8 cellular contexts compared by ENCODE assay signal in the genomic region with DNA sequence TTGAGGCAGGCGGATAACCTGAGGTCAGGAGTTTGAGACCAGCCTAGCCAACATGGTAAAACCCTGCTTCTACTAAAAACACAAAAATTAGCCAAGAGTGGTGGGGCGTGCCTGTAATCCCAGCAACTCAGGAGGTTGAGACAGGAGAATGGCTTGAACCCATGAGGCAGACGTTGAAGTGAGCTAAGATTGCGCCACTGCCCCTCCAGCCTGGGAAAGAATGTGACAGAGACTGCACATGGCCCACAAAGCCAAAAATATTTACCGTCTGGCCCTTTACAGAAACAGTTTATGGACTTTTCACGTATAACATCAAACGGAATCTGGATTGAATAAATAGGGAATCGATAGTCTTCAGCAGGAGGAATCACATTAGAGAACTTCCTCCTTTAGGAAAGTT. TPM values are rescaled to one million over a fixed set of nuclear protein-coding genes. Genes with fewer than 3 reads are reported as not detected.
A peak's percentile ranks its signal among the peaks of the same experiment; 100 is the strongest.
DNase-seq lines count a peak whose midpoint lies in the region; ATAC-seq and TF ChIP-seq lines count a peak whose summit lies in the region.

No MANE protein-coding gene starts in this region.

- no peaks in the 10 kb centered on the region for H3K9me3 ChIP-seq in AG04450 (ENCODE audit: control insufficient read depth, insufficient read depth, low read length)
- H3K9me3 ChIP-seq in HEK293 (ENCODE audit: control insufficient read depth, insufficient read depth, low read depth, low read length) = no peaks in the 10 kb centered on the region

- peak overlapping the region; percentile 71 for H3K4me3 ChIP-seq in AG04450 (ENCODE audit: low read depth, low read length)
- peak overlapping the region; percentile 58; the same call in 1 of the 2 replicates for H3K4me3 ChIP-seq in HEK293 (ENCODE audit: low read depth, low read length)
- H3K4me3 ChIP-seq in kidney epithelial cell (ENCODE audit: low read depth, low read length) = peak overlapping the region; percentile 14

- no peak for TF ChIP-seq CTCF in AG04450 (IDR thresholded peaks at IDR 0.05; ENCODE audit: low read depth, low read length)
- no peak for TF ChIP-seq CTCF in HEK293 (tag by site-specific recombination; IDR thresholded peaks at IDR 0.05)
- TF ChIP-seq CTCF in kidney epithelial cell (IDR thresholded peaks at IDR 0.05; ENCODE audit: insufficient read depth, low read length, poor library complexity, severe bottlenecking) = no peak

- H3K36me3 Mint-ChIP-seq in activated naive CD8-positive, alpha-beta T cell treated with anti-CD3 and anti-CD28 coated beads, Interleukin-2, amount 10 ng/mL, durations not matched to agents 7 days and 5 days = peaks cover 34% of the 10 kb centered on the region

- POLR2A ChIA-PET in AG04450 (lab: Yijun Ruan, JAX) (interaction anchor here (0.5 to 0.6 kb wide), 2 partner anchors 8 to 9 kb away, joined by 3 to 4 read pairs; no protein-coding TSS in a partner anchor), HEK293 (lab: Yijun Ruan, JAX) (no interaction called here)
- POLR2A ChIA-PET in activated naive CD8-positive, alpha-beta T cell treated with anti-CD3 and anti-CD28 coated beads, Interleukin-2, amount 10 ng/mL, durations not matched to agents 7 days and 5 days (lab: Charles Lee) = interaction anchor here (0.5 to 6.4 kb wide), 3 partner anchors 24 to 49 kb away, joined by 3 to 145 read pairs (median 3); a partner anchor contains a TSS

- DNase-seq in AG04450 (ENCODE audit: low read depth, low spot score) (peak; percentile 26), kidney epithelial cell (ENCODE audit: low read depth) (no peak), NCI-H1048 (lab: John Stamatoyannopoulos, UW) (no peak), HUDEP-2 (lab: John Stamatoyannopoulos, UW; ENCODE audit: unreplicated experiment in 76 of 76) (no peak)
- DNase-seq in activated naive CD8-positive, alpha-beta T cell treated with anti-CD3 and anti-CD28 coated beads, Interleukin-2, amount 10 ng/mL, durations not matched to agents 7 days and 5 days = no peak
- DNase-seq in stimulated activated CD4-positive, alpha-beta T cell treated with anti-CD3 and anti-CD28 coated beads, Interleukin-12 subunit alpha, Interleukin-12 subunit beta, amount 100 ng/mL, for 4 hours = no peak

- no peak for ATAC-seq in activated naive CD8-positive, alpha-beta T cell treated with anti-CD3 and anti-CD28 coated beads, Interleukin-2, amount 10 ng/mL, durations not matched to agents 7 days and 5 days (ENCODE audit: low read depth)
- ATAC-seq in HG02798 (IDR thresholded peaks at IDR 0.05; ENCODE audit: poor library complexity, unreplicated experiment) = no peak

- H3K4me3 Mint-ChIP-seq in activated naive CD8-positive, alpha-beta T cell treated with anti-CD3 and anti-CD28 coated beads, Interleukin-2, amount 10 ng/mL, durations not matched to agents 7 days and 5 days = no peak overlapping the region

- H3K27ac Mint-ChIP-seq in activated naive CD8-positive, alpha-beta T cell treated with anti-CD3 and anti-CD28 coated beads, Interleukin-2, amount 10 ng/mL, durations not matched to agents 7 days and 5 days = peak overlapping the region; percentile 14

- H3K4me1 ChIP-seq in HEK293 (ENCODE audit: control insufficient read depth, insufficient read depth, low read length) = peaks cover 17% of the 10 kb centered on the region

- no peaks in the 10 kb centered on the region for H3K9me3 Mint-ChIP-seq in activated naive CD8-positive, alpha-beta T cell treated with anti-CD3 and anti-CD28 coated beads, Interleukin-2, amount 10 ng/mL, durations not matched to agents 7 days and 5 days

- H3K27ac ChIP-seq in AG04450 (ENCODE audit: low read depth, low read length) (no peak overlapping the region), HEK293 (ENCODE audit: extremely low read depth, low read depth, low read length) (no peak overlapping the region)

- H3K27me3 Mint-ChIP-seq in activated naive CD8-positive, alpha-beta T cell treated with anti-CD3 and anti-CD28 coated beads, Interleukin-2, amount 10 ng/mL, durations not matched to agents 7 days and 5 days = no peaks in the 10 kb centered on the region

- H3K36me3 ChIP-seq in HEK293 (ENCODE audit: control insufficient read depth in 2 of 2, insufficient read depth in 1 of 2, low read length in 2 of 2) (peaks cover 49 to 60% of the 10 kb centered on the region in 2 experiments), kidney epithelial cell (ENCODE audit: control insufficient read depth, insufficient read depth, low read length) (peaks cover 6% of the 10 kb centered on the region)

- CTCF ChIA-PET in AG04450 (lab: Charles Lee) = no interaction called here
- CTCF ChIA-PET in HEK293 (lab: Yijun Ruan, JAX) = no interaction called here

- H3K27me3 ChIP-seq in AG04450 (ENCODE audit: control insufficient read depth, insufficient read depth, low read length) = no peaks in the 10 kb centered on the region
- no peaks in the 10 kb centered on the region for H3K27me3 ChIP-seq in kidney epithelial cell (ENCODE audit: control insufficient read depth, insufficient read depth, low read length)

- H3K4me1 Mint-ChIP-seq in activated naive CD8-positive, alpha-beta T cell treated with anti-CD3 and anti-CD28 coated beads, Interleukin-2, amount 10 ng/mL, durations not matched to agents 7 days and 5 days = peaks cover 35% of the 10 kb centered on the region

TF ChIP-seq in HEK293, 187 proteins besides CTCF, POLR2A, EP300 and RAD21:
- TF ChIP-seq ZXDB (tag by site-specific recombination; IDR thresholded peaks at IDR 0.05) (no peak), ZNF16 (tag by site-specific recombination; IDR thresholded peaks at IDR 0.05; ENCODE audit: low read depth) (no peak), ZNF292 (tag by site-specific recombination; IDR thresholded peaks at IDR 0.05; ENCODE audit: borderline replicate concordance, low read depth) (no peak), ZNF214 (tag by site-specific recombination; IDR thresholded peaks at IDR 0.05; ENCODE audit: borderline replicate concordance) (no peak), YY2 (tag by site-specific recombination; IDR thresholded peaks at IDR 0.05) (no peak), GLIS1 (tag by site-specific recombination; IDR thresholded peaks at IDR 0.05) (no peak), ZNF404 (tag by site-specific recombination; IDR thresholded peaks at IDR 0.05) (no peak), ZNF571 (tag by site-specific recombination; IDR thresholded peaks at IDR 0.05) (no peak)
- TF ChIP-seq, protein P1, sequence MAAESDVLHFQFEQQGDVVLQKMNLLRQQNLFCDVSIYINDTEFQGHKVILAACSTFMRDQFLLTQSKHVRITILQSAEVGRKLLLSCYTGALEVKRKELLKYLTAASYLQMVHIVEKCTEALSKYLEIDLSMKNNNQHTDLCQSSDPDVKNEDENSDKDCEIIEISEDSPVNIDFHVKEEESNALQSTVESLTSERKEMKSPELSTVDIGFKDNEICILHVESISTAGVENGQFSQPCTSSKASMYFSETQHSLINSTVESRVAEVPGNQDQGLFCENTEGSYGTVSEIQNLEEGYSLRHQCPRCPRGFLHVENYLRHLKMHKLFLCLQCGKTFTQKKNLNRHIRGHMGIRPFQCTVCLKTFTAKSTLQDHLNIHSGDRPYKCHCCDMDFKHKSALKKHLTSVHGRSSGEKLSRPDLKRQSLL (tag by site-specific recombination; IDR thresholded peaks at IDR 0.05) = no peak

RNA-seq across cellular contexts. Expression of a gene that starts 3.5 kb away (rescaled TPM):
- polyA plus RNA-seq in AG04450 (2011; rRNA removed) = 29.4 and 45.9 TPM in 2 replicates
- polyA minus RNA-seq in AG04450 (2011; rRNA and poly(A)+ RNA removed) = 13.9 and 21.1 TPM in 2 replicates
- 100 to 1,000 TPM; 108 to 115 TPM for total RNA-seq in activated naive CD8-positive, alpha-beta T cell treated with anti-CD3 and anti-CD28 coated beads, Interleukin-2, amount 10 ng/mL, durations not matched to agents 7 days and 5 days
- 33.9 and 41.2 TPM in 2 replicates for total RNA-seq in kidney epithelial cell

RNA-seq across cellular contexts. Expression of a gene that starts 3.8 kb away (rescaled TPM):
- 6.1 and 10.0 TPM in 2 replicates for polyA plus RNA-seq in AG04450 (2011; rRNA removed)
- polyA minus RNA-seq in AG04450 (2011; rRNA and poly(A)+ RNA removed) = 10.7 and 17.5 TPM in 2 replicates
- 100 to 1,000 TPM; 125 to 130 TPM for total RNA-seq in activated naive CD8-positive, alpha-beta T cell treated with anti-CD3 and anti-CD28 coated beads, Interleukin-2, amount 10 ng/mL, durations not matched to agents 7 days and 5 days
- 12.4 and 16.2 TPM in 2 replicates for total RNA-seq in kidney epithelial cell

RNA-seq across cellular contexts. Expression of a gene that starts 22.5 kb away (rescaled TPM):
- polyA plus RNA-seq in AG04450 (2011; rRNA removed) = 13.0 and 16.6 TPM in 2 replicates
- 11.0 and 12.0 TPM in 2 replicates for polyA minus RNA-seq in AG04450 (2011; rRNA and poly(A)+ RNA removed)
- 10 to 100 TPM; 44.8 to 45.3 TPM for total RNA-seq in activated naive CD8-positive, alpha-beta T cell treated with anti-CD3 and anti-CD28 coated beads, Interleukin-2, amount 10 ng/mL, durations not matched to agents 7 days and 5 days
- total RNA-seq in kidney epithelial cell = 23.4 and 25.3 TPM in 2 replicates

Comparison
In these comparisons a context has a peak if more than half of its experiments do, and no peak if none do; other contexts are left out.
1. H3K4me3 ChIP-seq: peak in every context shown above with its lines; median percentile 71 in AG04450; 58 in HEK293; 14 in kidney epithelial cell.